In the genomic region with DNA sequence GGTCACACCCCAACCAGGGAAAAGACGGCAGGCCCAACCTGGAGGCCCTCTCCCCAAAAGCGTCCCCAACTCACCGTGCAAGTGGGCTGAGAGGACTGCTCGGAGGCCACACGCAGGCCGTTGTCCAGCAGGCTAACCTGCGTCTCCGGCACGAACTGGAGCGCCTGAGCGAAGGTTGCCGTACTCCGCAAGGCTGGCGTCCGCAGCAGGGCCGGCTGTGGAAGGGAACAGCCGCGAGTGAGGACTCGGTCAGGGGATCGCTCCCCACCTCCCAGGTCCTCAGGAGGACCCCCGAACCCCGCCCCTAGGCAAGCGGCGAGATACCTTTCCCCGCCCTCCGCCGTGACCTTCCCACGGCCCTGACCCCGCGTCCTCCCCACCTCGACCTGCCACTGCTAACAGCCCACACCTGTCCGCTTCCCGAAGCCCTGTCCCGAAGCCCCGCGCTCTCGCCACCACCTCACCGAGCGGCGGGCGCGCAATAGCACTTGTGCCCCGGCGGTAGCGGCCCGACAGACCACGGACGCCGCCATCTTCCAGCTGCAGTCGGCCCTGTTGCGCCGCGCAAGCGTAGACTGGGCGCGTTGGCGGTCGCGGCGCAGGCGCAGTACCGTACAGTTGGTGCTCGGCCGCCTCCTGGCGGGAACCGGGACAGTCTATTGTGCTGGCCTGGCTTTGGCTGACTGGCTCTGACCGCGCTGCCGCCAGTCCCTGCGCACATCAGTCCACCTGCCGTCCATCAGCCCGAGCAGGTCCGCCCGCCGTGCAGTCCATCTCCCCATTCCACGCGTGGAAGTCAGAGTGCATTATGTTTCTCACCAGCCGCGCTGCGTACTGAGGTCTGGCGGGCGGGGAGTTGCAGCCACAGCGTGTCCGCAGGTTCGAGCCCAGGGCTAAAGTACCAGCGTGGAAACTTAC, we compare ENCODE assay signal across 1 cellular context.
TF ChIP-seq lines count a peak whose summit lies in the region.

Gene UQCRC1 (minus strand): TSS at position 559 of the 918 bp plus-strand sequence. CDS start 26 bp downstream, at position 533.

TF ChIP-seq in K562, 482 proteins besides CTCF, POLR2A, EP300 and RAD21 (continued from another document and continues in another):
- TF ChIP-seq ZBTB7A (IDR thresholded peaks at IDR 0.05; ENCODE audit: borderline replicate concordance, control insufficient read depth, low read depth, low read length): no peak
- no peak for TF ChIP-seq ZKSCAN3 (CRISPR knock-in tag; IDR thresholded peaks at IDR 0.05)
- TF ChIP-seq PURB (CRISPR knock-in tag; IDR thresholded peaks at IDR 0.05; ENCODE audit: low read depth): no peak
- TF ChIP-seq ZNF318 (IDR thresholded peaks at IDR 0.05; ENCODE audit: borderline replicate concordance in 1 of 2, low read depth in 1 of 2): no peak
- TF ChIP-seq SMC3 (conservative IDR thresholded peaks at IDR 0.05; ENCODE audit: insufficient read depth, low read depth, low read length): 0 out of 2 replicates have a peak, but pooled peaks have one; percentile 31
- no peak for TF ChIP-seq EWSR1 (IDR thresholded peaks at IDR 0.05; ENCODE audit: borderline replicate concordance, low read depth, partially characterized antibody)
- TF ChIP-seq CHD1 (IDR thresholded peaks at IDR 0.05; ENCODE audit: low read length): peak; percentile 74
- no peak for TF ChIP-seq ZNF696 (CRISPR knock-in tag; conservative IDR thresholded peaks at IDR 0.05)
- TF ChIP-seq, protein P1, sequence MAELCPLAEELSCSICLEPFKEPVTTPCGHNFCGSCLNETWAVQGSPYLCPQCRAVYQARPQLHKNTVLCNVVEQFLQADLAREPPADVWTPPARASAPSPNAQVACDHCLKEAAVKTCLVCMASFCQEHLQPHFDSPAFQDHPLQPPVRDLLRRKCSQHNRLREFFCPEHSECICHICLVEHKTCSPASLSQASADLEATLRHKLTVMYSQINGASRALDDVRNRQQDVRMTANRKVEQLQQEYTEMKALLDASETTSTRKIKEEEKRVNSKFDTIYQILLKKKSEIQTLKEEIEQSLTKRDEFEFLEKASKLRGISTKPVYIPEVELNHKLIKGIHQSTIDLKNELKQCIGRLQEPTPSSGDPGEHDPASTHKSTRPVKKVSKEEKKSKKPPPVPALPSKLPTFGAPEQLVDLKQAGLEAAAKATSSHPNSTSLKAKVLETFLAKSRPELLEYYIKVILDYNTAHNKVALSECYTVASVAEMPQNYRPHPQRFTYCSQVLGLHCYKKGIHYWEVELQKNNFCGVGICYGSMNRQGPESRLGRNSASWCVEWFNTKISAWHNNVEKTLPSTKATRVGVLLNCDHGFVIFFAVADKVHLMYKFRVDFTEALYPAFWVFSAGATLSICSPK (IDR thresholded peaks at IDR 0.05; ENCODE audit: borderline replicate concordance): no peak
- no peak for TF ChIP-seq XRCC5 (IDR thresholded peaks at IDR 0.05; ENCODE audit: low read depth, low read length)
- no peak for TF ChIP-seq MCM2 (IDR thresholded peaks at IDR 0.05; ENCODE audit: low read depth)
- TF ChIP-seq, protein P2, sequence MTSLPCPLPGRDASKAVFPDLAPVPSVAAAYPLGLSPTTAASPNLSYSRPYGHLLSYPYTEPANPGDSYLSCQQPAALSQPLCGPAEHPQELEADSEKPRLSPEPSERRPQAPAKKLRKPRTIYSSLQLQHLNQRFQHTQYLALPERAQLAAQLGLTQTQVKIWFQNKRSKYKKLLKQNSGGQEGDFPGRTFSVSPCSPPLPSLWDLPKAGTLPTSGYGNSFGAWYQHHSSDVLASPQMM (CRISPR knock-in tag; IDR thresholded peaks at IDR 0.05): no peak
- TF ChIP-seq SNRNP70 (optimal IDR thresholded peaks at IDR 0.05; ENCODE audit: low read depth, low read length): no peak
- TF ChIP-seq MCM5 (IDR thresholded peaks at IDR 0.05; ENCODE audit: low read depth): no peak
- no peak for TF ChIP-seq HIVEP1 (CRISPR knock-in tag; IDR thresholded peaks at IDR 0.05)
- TF ChIP-seq RREB1 (CRISPR knock-in tag; IDR thresholded peaks at IDR 0.05): no peak
- no peak for TF ChIP-seq NBN (IDR thresholded peaks at IDR 0.05; ENCODE audit: low read depth)
- no peak for TF ChIP-seq MYNN (IDR thresholded peaks at IDR 0.05)
- TF ChIP-seq MYNN (CRISPR knock-in tag; IDR thresholded peaks at IDR 0.05): no peak
- TF ChIP-seq, protein P3, sequence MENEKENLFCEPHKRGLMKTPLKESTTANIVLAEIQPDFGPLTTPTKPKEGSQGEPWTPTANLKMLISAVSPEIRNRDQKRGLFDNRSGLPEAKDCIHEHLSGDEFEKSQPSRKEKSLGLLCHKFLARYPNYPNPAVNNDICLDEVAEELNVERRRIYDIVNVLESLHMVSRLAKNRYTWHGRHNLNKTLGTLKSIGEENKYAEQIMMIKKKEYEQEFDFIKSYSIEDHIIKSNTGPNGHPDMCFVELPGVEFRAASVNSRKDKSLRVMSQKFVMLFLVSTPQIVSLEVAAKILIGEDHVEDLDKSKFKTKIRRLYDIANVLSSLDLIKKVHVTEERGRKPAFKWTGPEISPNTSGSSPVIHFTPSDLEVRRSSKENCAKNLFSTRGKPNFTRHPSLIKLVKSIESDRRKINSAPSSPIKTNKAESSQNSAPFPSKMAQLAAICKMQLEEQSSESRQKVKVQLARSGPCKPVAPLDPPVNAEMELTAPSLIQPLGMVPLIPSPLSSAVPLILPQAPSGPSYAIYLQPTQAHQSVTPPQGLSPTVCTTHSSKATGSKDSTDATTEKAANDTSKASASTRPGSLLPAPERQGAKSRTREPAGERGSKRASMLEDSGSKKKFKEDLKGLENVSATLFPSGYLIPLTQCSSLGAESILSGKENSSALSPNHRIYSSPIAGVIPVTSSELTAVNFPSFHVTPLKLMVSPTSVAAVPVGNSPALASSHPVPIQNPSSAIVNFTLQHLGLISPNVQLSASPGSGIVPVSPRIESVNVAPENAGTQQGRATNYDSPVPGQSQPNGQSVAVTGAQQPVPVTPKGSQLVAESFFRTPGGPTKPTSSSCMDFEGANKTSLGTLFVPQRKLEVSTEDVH (IDR thresholded peaks at IDR 0.05; ENCODE audit: low read depth, partially characterized antibody): no peak
- TF ChIP-seq ELF2 (CRISPR knock-in tag; IDR thresholded peaks at IDR 0.05): no peak
- TF ChIP-seq TBP (optimal IDR thresholded peaks at IDR 0.05; ENCODE audit: low read depth, low read length): peak; percentile 77
- TF ChIP-seq ZNF778 (CRISPR knock-in tag; IDR thresholded peaks at IDR 0.05): no peak
- no peak for TF ChIP-seq NUFIP1 (IDR thresholded peaks at IDR 0.05; ENCODE audit: partially characterized antibody)
- no peak for TF ChIP-seq MTA2 (IDR thresholded peaks at IDR 0.05; ENCODE audit: low read depth)
- 0 out of 2 replicates have a peak, but pooled peaks have one; percentile 27 for TF ChIP-seq BCOR (IDR thresholded peaks at IDR 0.05)
- TF ChIP-seq, protein P4, sequence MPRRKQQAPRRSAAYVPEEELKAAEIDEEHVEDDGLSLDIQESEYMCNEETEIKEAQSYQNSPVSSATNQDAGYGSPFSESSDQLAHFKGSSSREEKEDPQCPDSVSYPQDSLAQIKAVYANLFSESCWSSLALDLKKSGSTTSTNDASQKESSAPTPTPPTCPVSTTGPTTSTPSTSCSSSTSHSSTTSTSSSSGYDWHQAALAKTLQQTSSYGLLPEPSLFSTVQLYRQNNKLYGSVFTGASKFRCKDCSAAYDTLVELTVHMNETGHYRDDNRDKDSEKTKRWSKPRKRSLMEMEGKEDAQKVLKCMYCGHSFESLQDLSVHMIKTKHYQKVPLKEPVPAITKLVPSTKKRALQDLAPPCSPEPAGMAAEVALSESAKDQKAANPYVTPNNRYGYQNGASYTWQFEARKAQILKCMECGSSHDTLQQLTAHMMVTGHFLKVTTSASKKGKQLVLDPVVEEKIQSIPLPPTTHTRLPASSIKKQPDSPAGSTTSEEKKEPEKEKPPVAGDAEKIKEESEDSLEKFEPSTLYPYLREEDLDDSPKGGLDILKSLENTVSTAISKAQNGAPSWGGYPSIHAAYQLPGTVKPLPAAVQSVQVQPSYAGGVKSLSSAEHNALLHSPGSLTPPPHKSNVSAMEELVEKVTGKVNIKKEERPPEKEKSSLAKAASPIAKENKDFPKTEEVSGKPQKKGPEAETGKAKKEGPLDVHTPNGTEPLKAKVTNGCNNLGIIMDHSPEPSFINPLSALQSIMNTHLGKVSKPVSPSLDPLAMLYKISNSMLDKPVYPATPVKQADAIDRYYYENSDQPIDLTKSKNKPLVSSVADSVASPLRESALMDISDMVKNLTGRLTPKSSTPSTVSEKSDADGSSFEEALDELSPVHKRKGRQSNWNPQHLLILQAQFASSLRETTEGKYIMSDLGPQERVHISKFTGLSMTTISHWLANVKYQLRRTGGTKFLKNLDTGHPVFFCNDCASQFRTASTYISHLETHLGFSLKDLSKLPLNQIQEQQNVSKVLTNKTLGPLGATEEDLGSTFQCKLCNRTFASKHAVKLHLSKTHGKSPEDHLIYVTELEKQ (CRISPR knock-in tag; IDR thresholded peaks at IDR 0.05): no peak
- TF ChIP-seq ZNF586 (CRISPR knock-in tag; conservative IDR thresholded peaks at IDR 0.05): no peak
